Comparison of ENCODE assay signal across 19 cellular contexts in the genomic region with DNA sequence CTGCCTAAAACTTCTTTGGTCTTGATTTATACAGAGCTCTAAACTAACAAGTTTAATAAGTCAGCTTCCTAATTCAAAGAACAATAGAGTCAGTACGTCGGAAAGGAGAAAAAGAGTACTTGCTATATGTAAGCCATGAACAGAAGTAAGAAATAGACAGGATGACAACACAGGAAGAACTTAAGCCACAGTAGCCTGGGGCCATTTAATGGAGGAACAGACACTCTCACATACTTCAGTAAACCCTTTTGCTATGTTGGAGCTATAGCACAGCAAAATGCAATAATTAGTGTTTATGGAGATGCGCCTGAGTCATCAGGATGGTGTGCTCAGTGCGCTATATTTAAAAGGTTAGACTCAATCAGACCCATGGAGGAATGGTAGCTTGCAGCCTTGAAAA.
DNase-seq lines count a peak whose midpoint lies in the region; ATAC-seq and TF ChIP-seq lines count a peak whose summit lies in the region.
"Had no signal": no experiment of that assay in that cellular context is flagged by ENCODE, and none has a peak within 500 bp of the region (broad histone marks: within the 10 kb centered on the region; RNA-seq: fewer than 3 reads in every experiment).

No MANE protein-coding gene starts in this region.

- H3K4me3 ChIP-seq in BE2C (ENCODE audit: low read depth, low read length) (no peak overlapping the region), neuronal stem cell (ENCODE audit: low read length in 2 of 2) (no peak overlapping the region), heart right ventricle (no peak overlapping the region)
- H3K4me3 ChIP-seq: right lobe of liver, tibial artery had no signal

- no peak overlapping the region for H2BK12ac ChIP-seq in neuronal stem cell (ENCODE audit: low read length)

- no peaks in the 10 kb centered on the region for H3K36me3 ChIP-seq in BE2C
- H3K36me3 ChIP-seq in neuronal stem cell (replicated peaks in 1 of 2; ENCODE audit: control insufficient read depth in 2 of 2, insufficient read depth in 2 of 2, low read length in 2 of 2): no peaks in the 10 kb centered on the region
- H3K36me3 ChIP-seq in heart right ventricle: no peaks in the 10 kb centered on the region
- H3K36me3 ChIP-seq: right lobe of liver, tibial artery had no signal

- WGBS in neuronal stem cell (ENCODE audit: extremely low coverage in 2 of 2, insufficient read length in 2 of 2, insufficient replicate concordance in 1 of 2), 2 donors: no CpG with 5 or more reads among the region's 4 CpGs
- 88 to 92% methylated on average over 4 of the region's 4 CpGs for WGBS in heart right ventricle, 2 donors

- H4K8ac ChIP-seq in neuronal stem cell (ENCODE audit: low read depth, low read length): no peak overlapping the region

- H3K27me3 ChIP-seq in BE2C (no peaks in the 10 kb centered on the region), neuronal stem cell (ENCODE audit: control insufficient read depth in 3 of 3, insufficient read depth in 3 of 3, low read depth in 1 of 3, low read length in 3 of 3) (no peaks in the 10 kb centered on the region), heart right ventricle (no peaks in the 10 kb centered on the region)
- H3K27me3 ChIP-seq: right lobe of liver, tibial artery had no signal

- no peak overlapping the region for H3K4ac ChIP-seq in neuronal stem cell (ENCODE audit: low read length)

- H2BK15ac ChIP-seq in neuronal stem cell (ENCODE audit: low read length): no peak overlapping the region

- H3K27ac ChIP-seq in neuronal stem cell (replicated peaks; ENCODE audit: low read length) (no peak overlapping the region), heart right ventricle (no peak overlapping the region)
- H3K27ac ChIP-seq: right lobe of liver, RWPE1, tibial artery had no signal

- TF ChIP-seq CTCF in BE2C (IDR thresholded peaks at IDR 0.05; ENCODE audit: low read depth, low read length) (no peak), HFFc6 (IDR thresholded peaks at IDR 0.05) (no peak), heart right ventricle (IDR thresholded peaks at IDR 0.05) (no peak)

- no peak overlapping the region for H2BK120ac ChIP-seq in neuronal stem cell (ENCODE audit: low read depth, low read length)

- no peak overlapping the region for H3K18ac ChIP-seq in neuronal stem cell (ENCODE audit: low read length)

- H2BK5ac ChIP-seq in neuronal stem cell (ENCODE audit: low read length): no peak overlapping the region

- H3K4me1 ChIP-seq in BE2C (peaks cover 16% of the 10 kb centered on the region), neuronal stem cell (ENCODE audit: control insufficient read depth in 2 of 2, insufficient read depth in 1 of 2, low read depth in 1 of 2, low read length in 2 of 2) (peaks cover 0 to 2% of the 10 kb centered on the region in 2 donors), heart right ventricle (no peaks in the 10 kb centered on the region)

- H3K14ac ChIP-seq in neuronal stem cell (ENCODE audit: low read length): no peak overlapping the region

- intact Hi-C loops in heart right ventricle (cut with DNase I): no loop called here

- peaks cover 21% of the 10 kb centered on the region for H3K36me3 Mint-ChIP-seq in HFFc6 (ENCODE audit: low read depth)
- H3K36me3 Mint-ChIP-seq: stimulated activated naive B cell treated with anti-CD40 and anti-IgM and Interleukin-4, amounts not matched to agents 10 μg/mL and 1 μg/mL and 100 μg/mL, for 72 hours; T-cell had no signal

- ATAC-seq in GM18868 (IDR thresholded peaks at IDR 0.05; ENCODE audit: unreplicated experiment) (no peak), heart right ventricle (no peak)
- ATAC-seq: left ventricle myocardium superior; right lobe of liver; stimulated activated naive B cell treated with anti-CD40 and anti-IgM and Interleukin-4, amounts not matched to agents 10 μg/mL and 1 μg/mL and 100 μg/mL, for 72 hours; T-cell had no signal

- H3K4me1 Mint-ChIP-seq in HFFc6 (ENCODE audit: low read depth): peaks cover 73% of the 10 kb centered on the region
- H3K4me1 Mint-ChIP-seq: activated CD4-positive, alpha-beta T cell treated with anti-CD3 and anti-CD28 coated beads, Interleukin-2, amount 10 ng/mL, durations not matched to agents 7 days and 5 days; stimulated activated naive B cell treated with anti-CD40 and anti-IgM and Interleukin-4, amounts not matched to agents 10 μg/mL and 1 μg/mL and 100 μg/mL, for 72 hours; T-cell had no signal

- peak overlapping the region; percentile 73 for H3K27ac Mint-ChIP-seq in HFFc6
- H3K27ac Mint-ChIP-seq: activated CD4-positive, alpha-beta T cell treated with anti-CD3 and anti-CD28 coated beads, Interleukin-2, amount 10 ng/mL, durations not matched to agents 7 days and 5 days; stimulated activated naive B cell treated with anti-CD40 and anti-IgM and Interleukin-4, amounts not matched to agents 10 μg/mL and 1 μg/mL and 100 μg/mL, for 72 hours; T-cell had no signal

- no peaks in the 10 kb centered on the region for H3K9me3 Mint-ChIP-seq in HFFc6
- H3K9me3 Mint-ChIP-seq: activated CD4-positive, alpha-beta T cell treated with anti-CD3 and anti-CD28 coated beads, Interleukin-2, amount 10 ng/mL, durations not matched to agents 7 days and 5 days had no signal

- H3K79me1 ChIP-seq in neuronal stem cell (ENCODE audit: low read depth, low read length): no peaks in the 10 kb centered on the region

- no peak overlapping the region for H2AK5ac ChIP-seq in neuronal stem cell (ENCODE audit: low read depth, low read length)

- no peak overlapping the region for H2AFZ ChIP-seq in neuronal stem cell (ENCODE audit: low read length)

- H3K27me3 Mint-ChIP-seq in HFFc6 (ENCODE audit: insufficient read depth): no peaks in the 10 kb centered on the region; the same call in 1 of the 2 replicates
- H3K27me3 Mint-ChIP-seq: activated CD4-positive, alpha-beta T cell treated with anti-CD3 and anti-CD28 coated beads, Interleukin-2, amount 10 ng/mL, durations not matched to agents 7 days and 5 days; stimulated activated naive B cell treated with anti-CD40 and anti-IgM and Interleukin-4, amounts not matched to agents 10 μg/mL and 1 μg/mL and 100 μg/mL, for 72 hours had no signal

- no peaks in the 10 kb centered on the region for H3K9me3 ChIP-seq in BE2C
- peaks cover 2 to 7% of the 10 kb centered on the region in 2 donors for H3K9me3 ChIP-seq in neuronal stem cell (replicated peaks in 1 of 2; ENCODE audit: control insufficient read depth in 2 of 2, insufficient read depth in 1 of 2, low read depth in 1 of 2, low read length in 2 of 2)
- H3K9me3 ChIP-seq in heart right ventricle: peaks cover 0 to 22% (median 0%) of the 10 kb centered on the region in 11 donors
- H3K9me3 ChIP-seq: right lobe of liver had no signal

- H3K4me2 ChIP-seq in neuronal stem cell (ENCODE audit: insufficient read depth, low read length, poor library complexity, severe bottlenecking): no peak overlapping the region

- peak; percentile 29 for DNase-seq in BE2C
- peak; percentile 91 for DNase-seq in HFFc6
- peak; percentile 84 for DNase-seq in SK-MEL-5 (ENCODE audit: low read depth, low spot score)
- peak; percentile 83 for DNase-seq in islet precursor cell
- DNase-seq in NCI-H345 (lab: John Stamatoyannopoulos, UW): no peak
- DNase-seq in neuronal stem cell (ENCODE audit: low spot score): no peak
- no peak for DNase-seq in heart right ventricle
- DNase-seq: activated CD4-positive, alpha-beta T cell treated with anti-CD3 and anti-CD28 coated beads, Interleukin-2, amount 10 ng/mL, durations not matched to agents 7 days and 5 days; activated CD8-positive, alpha-beta memory T cell treated with anti-CD3 and anti-CD28 coated beads, Interleukin-2, amount 50 U/mL, for 48 hours; activated effector memory CD4-positive, alpha-beta T cell treated with Interleukin-2 at 50 U/mL for 16 hours; Kasumi-1; left ventricle myocardium superior; NCI-H1417 treated with DMSO at 0.1 percent for 48 hours; right lobe of liver; stimulated activated naive B cell treated with anti-CD40 and anti-IgM and Interleukin-4, amounts not matched to agents 10 μg/mL and 1 μg/mL and 100 μg/mL, for 72 hours; T-cell; tibial artery had no signal

- in situ Hi-C loops in SK-MEL-5 (cut with HindIII; ENCODE audit: low pct_unique_long_range_greater_than_20kb, low sequenced_read_pairs): no loop called here

- no peak overlapping the region for H3K23ac ChIP-seq in neuronal stem cell (ENCODE audit: low read depth, low read length, poor library complexity)

- no peak overlapping the region for H3K9ac ChIP-seq in neuronal stem cell (ENCODE audit: low read depth, low read length, poor library complexity)

- peak overlapping the region; percentile 63 for H3K4me3 Mint-ChIP-seq in HFFc6
- H3K4me3 Mint-ChIP-seq: activated CD4-positive, alpha-beta T cell treated with anti-CD3 and anti-CD28 coated beads, Interleukin-2, amount 10 ng/mL, durations not matched to agents 7 days and 5 days; stimulated activated naive B cell treated with anti-CD40 and anti-IgM and Interleukin-4, amounts not matched to agents 10 μg/mL and 1 μg/mL and 100 μg/mL, for 72 hours; T-cell had no signal

- H4K91ac ChIP-seq in neuronal stem cell (ENCODE audit: low read depth, low read length, poor library complexity): no peak overlapping the region

Comparison
In these comparisons a context has a peak if more than half of its experiments do, and no peak if none do; other contexts are left out.
1. DNase-seq: peak in BE2C (single experiment), HFFc6 (single experiment), SK-MEL-5 (single experiment) and islet precursor cell (single experiment); none in NCI-H345 (single experiment), neuronal stem cell (single experiment) and heart right ventricle (0 of 2).